29 cellular contexts compared by ENCODE assay signal in the genomic region with DNA sequence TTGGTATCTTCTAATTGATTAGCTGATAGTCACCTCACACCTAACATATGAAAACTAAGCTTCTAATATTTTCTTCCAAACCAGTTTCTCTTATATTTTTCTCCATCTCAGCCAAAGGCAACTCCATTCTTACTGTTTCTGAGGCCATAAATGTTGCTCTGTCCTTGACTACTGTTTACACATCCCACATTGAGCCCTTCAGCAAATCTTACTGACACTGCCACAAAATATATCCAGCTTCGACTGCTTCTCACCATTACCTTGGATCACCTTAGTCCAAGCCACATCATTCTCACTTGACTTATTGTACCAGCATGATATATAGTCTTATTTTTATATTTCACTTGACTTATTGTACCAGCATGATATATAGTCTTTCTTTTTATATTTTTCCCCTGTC.
"Had no signal": no experiment of that assay in that cellular context is flagged by ENCODE, and none has a peak within 500 bp of the region (broad histone marks: within the 10 kb centered on the region; RNA-seq: fewer than 3 reads in every experiment).

No MANE protein-coding gene starts in this region.

- H3K27me3 Mint-ChIP-seq: stimulated activated memory B cell treated with anti-CD40 and anti-IgM and Interleukin-4, amounts not matched to agents 10 μg/mL and 1 μg/mL and 100 μg/mL, for 72 hours; stimulated activated naive B cell treated with anti-CD40 and anti-IgM and Interleukin-4, amounts not matched to agents 10 μg/mL and 1 μg/mL and 100 μg/mL, for 72 hours; stimulated activated naive CD8-positive, alpha-beta T cell treated with anti-CD3 and anti-CD28 coated beads, Interleukin-15, amount 100 ng/mL, for 72 hours; stimulated activated naive CD8-positive, alpha-beta T cell treated with anti-CD3 and anti-CD28 coated beads, Interleukin-15, Interleukin-2, amounts not matched to agents 100 ng/mL and 50 ng/mL, for 24 hours; type B pancreatic cell had no signal

- FAIRE-seq: urothelium cell line had no signal

- H3K36me3 Mint-ChIP-seq: stimulated activated effector memory CD8-positive, alpha-beta T cell treated with anti-CD3 and anti-CD28 coated beads, Interleukin-12 subunit alpha, Interleukin-12 subunit beta, amount 100 ng/mL, for 72 hours; stimulated activated memory B cell treated with anti-CD40 and anti-IgM and Interleukin-4, amounts not matched to agents 10 μg/mL and 1 μg/mL and 100 μg/mL, for 72 hours; type B pancreatic cell had no signal

- H3K4me1 Mint-ChIP-seq: stimulated activated effector memory CD8-positive, alpha-beta T cell treated with anti-CD3 and anti-CD28 coated beads, Interleukin-12 subunit alpha, Interleukin-12 subunit beta, amount 100 ng/mL, for 72 hours had no signal

- H3K9me3 ChIP-seq: stomach, suprapubic skin, testis, thoracic aorta, thyroid gland, tibial artery, tibial nerve, transverse colon, upper lobe of left lung, upper lobe of right lung, uterus, vagina had no signal

- H3K4me1 ChIP-seq: stomach, suprapubic skin, testis, thyroid gland, tibial artery, upper lobe of left lung, upper lobe of right lung, uterus, vagina had no signal

- H3K27ac ChIP-seq: stomach, suprapubic skin, testis, thoracic aorta, thyroid gland, tibial artery, tibial nerve, transverse colon, upper lobe of left lung, upper lobe of right lung, uterus, vagina had no signal

- H3K9me3 Mint-ChIP-seq: stimulated activated memory B cell treated with anti-CD40 and anti-IgM and Interleukin-4, amounts not matched to agents 10 μg/mL and 1 μg/mL and 100 μg/mL, for 72 hours; stimulated activated naive B cell treated with anti-CD40 and anti-IgM and Interleukin-4, amounts not matched to agents 10 μg/mL and 1 μg/mL and 100 μg/mL, for 72 hours; stimulated activated naive CD8-positive, alpha-beta T cell treated with anti-CD3 and anti-CD28 coated beads, Interleukin-15, amount 100 ng/mL, for 72 hours; stimulated activated naive CD8-positive, alpha-beta T cell treated with anti-CD3 and anti-CD28 coated beads, Interleukin-15, Interleukin-2, amounts not matched to agents 100 ng/mL and 50 ng/mL, for 24 hours; type B pancreatic cell had no signal

- H3K27me3 ChIP-seq: stomach, suprapubic skin, testis, thyroid gland, tibial artery, tibial nerve, transverse colon, upper lobe of left lung, upper lobe of right lung, uterus, vagina had no signal

- H3K4me3 ChIP-seq: stomach, suprapubic skin, testis, thoracic aorta, thyroid gland, tibial artery, tibial nerve, transverse colon, upper lobe of left lung, upper lobe of right lung, uterus, vagina had no signal

- ATAC-seq: stimulated activated effector memory CD8-positive, alpha-beta T cell treated with anti-CD3 and anti-CD28 coated beads, Interleukin-12 subunit alpha, Interleukin-12 subunit beta, amount 100 ng/mL, for 72 hours; stimulated activated memory B cell treated with anti-CD40 and anti-IgM and Interleukin-4, amounts not matched to agents 10 μg/mL and 1 μg/mL and 100 μg/mL, for 72 hours; stimulated activated naive B cell treated with anti-CD40 and anti-IgM and Interleukin-4, amounts not matched to agents 10 μg/mL and 1 μg/mL and 100 μg/mL, for 72 hours; stimulated activated naive CD8-positive, alpha-beta T cell treated with anti-CD3 and anti-CD28 coated beads, Interleukin-15, amount 100 ng/mL, for 72 hours; stimulated activated naive CD8-positive, alpha-beta T cell treated with anti-CD3 and anti-CD28 coated beads, Interleukin-15, Interleukin-2, amounts not matched to agents 100 U/mL and 50 U/mL, for 24 hours; upper lobe of right lung had no signal

- H3K27ac Mint-ChIP-seq: stimulated activated effector memory CD8-positive, alpha-beta T cell treated with anti-CD3 and anti-CD28 coated beads, Interleukin-12 subunit alpha, Interleukin-12 subunit beta, amount 100 ng/mL, for 72 hours; stimulated activated memory B cell treated with anti-CD40 and anti-IgM and Interleukin-4, amounts not matched to agents 10 μg/mL and 1 μg/mL and 100 μg/mL, for 72 hours; stimulated activated naive B cell treated with anti-CD40 and anti-IgM and Interleukin-4, amounts not matched to agents 10 μg/mL and 1 μg/mL and 100 μg/mL, for 72 hours; stimulated activated naive CD8-positive, alpha-beta T cell treated with anti-CD3 and anti-CD28 coated beads, Interleukin-15, amount 100 ng/mL, for 72 hours; stimulated activated naive CD8-positive, alpha-beta T cell treated with anti-CD3 and anti-CD28 coated beads, Interleukin-15, Interleukin-2, amounts not matched to agents 100 ng/mL and 50 ng/mL, for 24 hours; type B pancreatic cell had no signal

- H3K4me3 Mint-ChIP-seq: stimulated activated effector memory CD8-positive, alpha-beta T cell treated with anti-CD3 and anti-CD28 coated beads, Interleukin-12 subunit alpha, Interleukin-12 subunit beta, amount 100 ng/mL, for 72 hours; stimulated activated memory B cell treated with anti-CD40 and anti-IgM and Interleukin-4, amounts not matched to agents 10 μg/mL and 1 μg/mL and 100 μg/mL, for 72 hours; stimulated activated naive B cell treated with anti-CD40 and anti-IgM and Interleukin-4, amounts not matched to agents 10 μg/mL and 1 μg/mL and 100 μg/mL, for 72 hours; stimulated activated naive CD8-positive, alpha-beta T cell treated with anti-CD3 and anti-CD28 coated beads, Interleukin-15, amount 100 ng/mL, for 72 hours; stimulated activated naive CD8-positive, alpha-beta T cell treated with anti-CD3 and anti-CD28 coated beads, Interleukin-15, Interleukin-2, amounts not matched to agents 100 ng/mL and 50 ng/mL, for 24 hours; type B pancreatic cell had no signal

- H3K36me3 ChIP-seq: suprapubic skin, thoracic aorta, thyroid gland, transverse colon, upper lobe of left lung, upper lobe of right lung, uterus, vagina had no signal

- DNase-seq: stimulated activated CD4-positive, alpha-beta T cell treated with anti-CD3 and anti-CD28 coated beads, Interleukin-2, amount 100 ng/mL, for 48 hours; stimulated activated CD4-positive, alpha-beta T cell treated with anti-CD3 and anti-CD28 coated beads, Interleukin-4, amount 100 ng/mL, for 1 hour; stimulated activated CD4-positive, alpha-beta T cell treated with anti-CD3 and anti-CD28 coated beads, Interleukin-4, amount 100 ng/mL, for 24 hours; stimulated activated CD4-positive, alpha-beta T cell treated with anti-CD3 and anti-CD28 coated beads, Interleukin-4, amount 100 ng/mL, for 4 hours; stimulated activated CD8-positive, alpha-beta memory T cell treated with anti-CD3 and anti-CD28 coated beads, Interleukin-4, amount 100 ng/mL, for 48 hours; stimulated activated naive B cell treated with anti-CD40 and anti-IgM and Interleukin-4, amounts not matched to agents 10 μg/mL and 1 μg/mL and 100 μg/mL, for 72 hours; stimulated activated naive CD4-positive, alpha-beta T cell; stimulated activated naive CD4-positive, alpha-beta T cell treated with Interleukin-2 at 50 U/mL for 16 hours; stimulated activated naive CD8-positive, alpha-beta T cell treated with anti-CD3 and anti-CD28 coated beads, Interleukin-15, amount 100 ng/mL, for 72 hours; stimulated activated naive CD8-positive, alpha-beta T cell treated with anti-CD3 and anti-CD28 coated beads, Interleukin-15, Interleukin-2, amounts not matched to agents 100 U/mL and 50 U/mL, for 24 hours; stomach; substantia nigra; testis; thyroid gland; tibial artery; transverse colon; trophoblast cell; upper lobe of left lung; upper lobe of right lung; uterus had no signal
